ENCODE assay signal across 23 cellular contexts in genomic region chrX:43805579-43805978, GRCh38.
"Had no signal": no experiment of that assay in that cellular context is flagged by ENCODE, and none has a peak within 500 bp of the region (broad histone marks: within the 10 kb centered on the region; RNA-seq: fewer than 3 reads in every experiment).

No MANE protein-coding gene starts in this region.

- H3K27me3 Mint-ChIP-seq: activated naive CD8-positive, alpha-beta T cell; progenitor cell of endocrine pancreas had no signal

- H3K4me1 ChIP-seq: body of pancreas, colonic mucosa, lower lobe of right lung, stomach, vagina had no signal

- H3K27ac ChIP-seq: body of pancreas, colonic mucosa, epithelial cell of prostate, lower lobe of right lung, skin epidermis, stomach, vagina, WERI-Rb-1 had no signal

- H3K36me3 ChIP-seq: colonic mucosa, lower lobe of right lung, stomach, vagina, WERI-Rb-1 had no signal

- H3K4me3 ChIP-seq: body of pancreas, colonic mucosa, lower lobe of right lung, skin epidermis, stomach, vagina had no signal

- H3K27me3 ChIP-seq: body of pancreas, colonic mucosa, stomach, vagina had no signal

- H3K27ac Mint-ChIP-seq: activated naive CD8-positive, alpha-beta T cell; endodermal cell; progenitor cell of endocrine pancreas; stimulated activated effector memory CD8-positive, alpha-beta T cell treated with anti-CD3 and anti-CD28 coated beads, Interleukin-12 subunit alpha, Interleukin-12 subunit beta, amount 100 ng/mL, for 72 hours had no signal

- H3K4me1 Mint-ChIP-seq: endodermal cell; stimulated activated effector memory CD8-positive, alpha-beta T cell treated with anti-CD3 and anti-CD28 coated beads, Interleukin-12 subunit alpha, Interleukin-12 subunit beta, amount 100 ng/mL, for 72 hours had no signal

- H3K9me3 Mint-ChIP-seq: stimulated activated effector memory CD8-positive, alpha-beta T cell treated with anti-CD3 and anti-CD28 coated beads, Interleukin-12 subunit alpha, Interleukin-12 subunit beta, amount 100 ng/mL, for 72 hours had no signal

- H3K36me3 Mint-ChIP-seq: activated naive CD8-positive, alpha-beta T cell; stimulated activated effector memory CD8-positive, alpha-beta T cell treated with anti-CD3 and anti-CD28 coated beads, Interleukin-12 subunit alpha, Interleukin-12 subunit beta, amount 100 ng/mL, for 72 hours had no signal

- H3K4me3 Mint-ChIP-seq: activated naive CD8-positive, alpha-beta T cell; endodermal cell; nephron; stimulated activated effector memory CD8-positive, alpha-beta T cell treated with anti-CD3 and anti-CD28 coated beads, Interleukin-12 subunit alpha, Interleukin-12 subunit beta, amount 100 ng/mL, for 72 hours had no signal

- DNase-seq: activated CD4-positive, alpha-beta T cell treated with anti-CD3 and anti-CD28 coated beads, Interleukin-2, amount 50 U/mL, for 48 hours; amniotic stem cell; body of pancreas; central memory CD4-positive, alpha-beta T cell; colonic mucosa; endodermal cell; islet precursor cell; lower lobe of right lung; occipital lobe; right cardiac atrium; stimulated activated CD4-positive, alpha-beta T cell treated with anti-CD3 and anti-CD28 coated beads, Interleukin-15, amount 100 ng/mL, for 24 hours; stimulated activated CD4-positive, alpha-beta T cell treated with anti-CD3 and anti-CD28 coated beads, Interleukin-4, amount 100 ng/mL, for 1 hour; stomach; T-helper 2 cell; trophoblast cell; WERI-Rb-1 had no signal

- H3K9me3 ChIP-seq: body of pancreas, colonic mucosa, lower lobe of right lung, stomach, vagina had no signal

- ATAC-seq: body of pancreas; lower lobe of right lung; right cardiac atrium; stimulated activated effector memory CD8-positive, alpha-beta T cell treated with anti-CD3 and anti-CD28 coated beads, Interleukin-12 subunit alpha, Interleukin-12 subunit beta, amount 100 ng/mL, for 72 hours had no signal
